1 cellular context compared by ENCODE assay signal in the genomic region with DNA sequence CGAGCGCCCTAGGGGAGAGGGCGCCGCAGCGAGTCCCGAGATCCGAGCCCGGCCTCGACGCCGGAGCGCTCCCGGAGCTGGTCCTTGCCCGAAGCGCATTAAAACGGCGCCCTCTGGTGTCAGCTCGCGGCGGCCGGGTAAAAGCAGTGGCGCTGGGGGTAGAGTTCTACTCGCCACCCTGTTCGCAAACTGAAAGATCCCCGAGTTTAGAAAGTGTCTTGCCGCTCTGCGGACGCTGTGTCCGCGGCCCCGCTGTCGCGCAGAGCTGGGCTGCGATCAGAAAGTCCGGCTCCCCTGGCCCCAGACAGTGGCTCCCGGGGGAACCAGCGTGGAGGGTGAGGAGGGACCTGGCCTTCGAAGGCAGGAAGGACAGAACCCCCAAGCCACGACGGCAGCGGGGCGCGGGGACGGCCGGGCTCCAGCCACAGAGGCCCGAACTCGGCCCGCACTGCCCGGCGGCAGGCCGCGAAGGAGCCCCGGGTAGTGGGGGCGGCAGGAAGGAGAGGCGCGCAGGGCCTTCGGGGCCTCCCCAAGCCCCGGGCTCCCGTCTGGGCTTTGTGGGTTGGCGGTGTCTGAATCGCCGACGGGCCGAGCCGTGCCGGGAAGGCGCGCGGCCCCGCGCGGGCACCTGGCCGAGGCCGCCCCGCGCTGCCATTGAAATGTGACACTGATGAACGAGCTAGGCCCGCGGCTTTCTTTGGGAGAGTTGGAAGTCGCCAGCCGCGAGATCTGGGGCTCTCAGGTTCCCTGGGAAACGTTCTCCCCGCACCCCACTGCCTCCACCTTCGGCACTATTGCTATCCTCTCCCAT.
TF ChIP-seq lines count a peak whose summit lies in the region.

No MANE protein-coding gene starts in this region.

TF ChIP-seq in WTC11, 78 proteins besides CTCF, POLR2A, EP300 and RAD21 (continued from another document):
- TF ChIP-seq E2F4 (CRISPR knock-in tag; IDR thresholded peaks at IDR 0.05; ENCODE audit: borderline replicate concordance, low read depth) (0 out of 2 replicates have a peak, but pooled peaks have one; percentile 41), TEAD1 (CRISPR knock-in tag; IDR thresholded peaks at IDR 0.05) (0 out of 2 replicates have a peak, but pooled peaks have one; percentile 6), HMGXB4 (CRISPR knock-in tag; IDR thresholded peaks at IDR 0.05) (peak; percentile 56), IRF2 (CRISPR knock-in tag; IDR thresholded peaks at IDR 0.05; ENCODE audit: borderline replicate concordance, low read depth) (0 out of 2 replicates have a peak, but pooled peaks have one; percentile 47), EMX1 (CRISPR knock-in tag; IDR thresholded peaks at IDR 0.05) (no peak), ZNF671 (CRISPR knock-in tag; IDR thresholded peaks at IDR 0.05) (no peak), E2F5 (CRISPR knock-in tag; IDR thresholded peaks at IDR 0.05) (no peak), ARID4B (CRISPR knock-in tag; IDR thresholded peaks at IDR 0.05; ENCODE audit: borderline replicate concordance) (peak; percentile 26; the same call in 1 of the 2 replicates), MYBL2 (CRISPR knock-in tag; IDR thresholded peaks at IDR 0.05) (peak; percentile 80), ZNF232 (CRISPR knock-in tag; IDR thresholded peaks at IDR 0.05) (0 out of 2 replicates have a peak, but pooled peaks have one; percentile 35), KAT7 (CRISPR knock-in tag; IDR thresholded peaks at IDR 0.05; ENCODE audit: borderline replicate concordance) (no peak), FOXK1 (CRISPR knock-in tag; IDR thresholded peaks at IDR 0.05) (peak; percentile 60; the same call in 1 of the 2 replicates), ZNF121 (CRISPR knock-in tag; IDR thresholded peaks at IDR 0.05) (0 out of 2 replicates have a peak, but pooled peaks have one; percentile 3), RELA (CRISPR knock-in tag; IDR thresholded peaks at IDR 0.05; ENCODE audit: borderline replicate concordance) (peak; percentile 39; the same call in 1 of the 2 replicates), AR (CRISPR knock-in tag; IDR thresholded peaks at IDR 0.05) (no peak), CREB1 (CRISPR knock-in tag; IDR thresholded peaks at IDR 0.05) (no peak)
- TF ChIP-seq, protein P1, sequence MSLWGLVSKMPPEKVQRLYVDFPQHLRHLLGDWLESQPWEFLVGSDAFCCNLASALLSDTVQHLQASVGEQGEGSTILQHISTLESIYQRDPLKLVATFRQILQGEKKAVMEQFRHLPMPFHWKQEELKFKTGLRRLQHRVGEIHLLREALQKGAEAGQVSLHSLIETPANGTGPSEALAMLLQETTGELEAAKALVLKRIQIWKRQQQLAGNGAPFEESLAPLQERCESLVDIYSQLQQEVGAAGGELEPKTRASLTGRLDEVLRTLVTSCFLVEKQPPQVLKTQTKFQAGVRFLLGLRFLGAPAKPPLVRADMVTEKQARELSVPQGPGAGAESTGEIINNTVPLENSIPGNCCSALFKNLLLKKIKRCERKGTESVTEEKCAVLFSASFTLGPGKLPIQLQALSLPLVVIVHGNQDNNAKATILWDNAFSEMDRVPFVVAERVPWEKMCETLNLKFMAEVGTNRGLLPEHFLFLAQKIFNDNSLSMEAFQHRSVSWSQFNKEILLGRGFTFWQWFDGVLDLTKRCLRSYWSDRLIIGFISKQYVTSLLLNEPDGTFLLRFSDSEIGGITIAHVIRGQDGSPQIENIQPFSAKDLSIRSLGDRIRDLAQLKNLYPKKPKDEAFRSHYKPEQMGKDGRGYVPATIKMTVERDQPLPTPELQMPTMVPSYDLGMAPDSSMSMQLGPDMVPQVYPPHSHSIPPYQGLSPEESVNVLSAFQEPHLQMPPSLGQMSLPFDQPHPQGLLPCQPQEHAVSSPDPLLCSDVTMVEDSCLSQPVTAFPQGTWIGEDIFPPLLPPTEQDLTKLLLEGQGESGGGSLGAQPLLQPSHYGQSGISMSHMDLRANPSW (CRISPR knock-in tag; conservative IDR thresholded peaks at IDR 0.05; ENCODE audit: low read depth), result no peak
- TF ChIP-seq, protein P2, sequence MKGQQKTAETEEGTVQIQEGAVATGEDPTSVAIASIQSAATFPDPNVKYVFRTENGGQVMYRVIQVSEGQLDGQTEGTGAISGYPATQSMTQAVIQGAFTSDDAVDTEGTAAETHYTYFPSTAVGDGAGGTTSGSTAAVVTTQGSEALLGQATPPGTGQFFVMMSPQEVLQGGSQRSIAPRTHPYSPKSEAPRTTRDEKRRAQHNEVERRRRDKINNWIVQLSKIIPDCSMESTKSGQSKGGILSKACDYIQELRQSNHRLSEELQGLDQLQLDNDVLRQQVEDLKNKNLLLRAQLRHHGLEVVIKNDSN (CRISPR knock-in tag; IDR thresholded peaks at IDR 0.05), result no peak
- TF ChIP-seq, protein P3, sequence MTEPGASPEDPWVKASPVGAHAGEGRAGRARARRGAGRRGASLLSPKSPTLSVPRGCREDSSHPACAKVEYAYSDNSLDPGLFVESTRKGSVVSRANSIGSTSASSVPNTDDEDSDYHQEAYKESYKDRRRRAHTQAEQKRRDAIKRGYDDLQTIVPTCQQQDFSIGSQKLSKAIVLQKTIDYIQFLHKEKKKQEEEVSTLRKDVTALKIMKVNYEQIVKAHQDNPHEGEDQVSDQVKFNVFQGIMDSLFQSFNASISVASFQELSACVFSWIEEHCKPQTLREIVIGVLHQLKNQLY (CRISPR knock-in tag; IDR thresholded peaks at IDR 0.05), result no peak
- TF ChIP-seq, protein P4, sequence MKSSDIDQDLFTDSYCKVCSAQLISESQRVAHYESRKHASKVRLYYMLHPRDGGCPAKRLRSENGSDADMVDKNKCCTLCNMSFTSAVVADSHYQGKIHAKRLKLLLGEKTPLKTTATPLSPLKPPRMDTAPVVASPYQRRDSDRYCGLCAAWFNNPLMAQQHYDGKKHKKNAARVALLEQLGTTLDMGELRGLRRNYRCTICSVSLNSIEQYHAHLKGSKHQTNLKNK (CRISPR knock-in tag; IDR thresholded peaks at IDR 0.05), result 0 out of 2 replicates have a peak, but pooled peaks have one; percentile 2
